Comparison of ENCODE assay signal across 8 cellular contexts in the genomic region with DNA sequence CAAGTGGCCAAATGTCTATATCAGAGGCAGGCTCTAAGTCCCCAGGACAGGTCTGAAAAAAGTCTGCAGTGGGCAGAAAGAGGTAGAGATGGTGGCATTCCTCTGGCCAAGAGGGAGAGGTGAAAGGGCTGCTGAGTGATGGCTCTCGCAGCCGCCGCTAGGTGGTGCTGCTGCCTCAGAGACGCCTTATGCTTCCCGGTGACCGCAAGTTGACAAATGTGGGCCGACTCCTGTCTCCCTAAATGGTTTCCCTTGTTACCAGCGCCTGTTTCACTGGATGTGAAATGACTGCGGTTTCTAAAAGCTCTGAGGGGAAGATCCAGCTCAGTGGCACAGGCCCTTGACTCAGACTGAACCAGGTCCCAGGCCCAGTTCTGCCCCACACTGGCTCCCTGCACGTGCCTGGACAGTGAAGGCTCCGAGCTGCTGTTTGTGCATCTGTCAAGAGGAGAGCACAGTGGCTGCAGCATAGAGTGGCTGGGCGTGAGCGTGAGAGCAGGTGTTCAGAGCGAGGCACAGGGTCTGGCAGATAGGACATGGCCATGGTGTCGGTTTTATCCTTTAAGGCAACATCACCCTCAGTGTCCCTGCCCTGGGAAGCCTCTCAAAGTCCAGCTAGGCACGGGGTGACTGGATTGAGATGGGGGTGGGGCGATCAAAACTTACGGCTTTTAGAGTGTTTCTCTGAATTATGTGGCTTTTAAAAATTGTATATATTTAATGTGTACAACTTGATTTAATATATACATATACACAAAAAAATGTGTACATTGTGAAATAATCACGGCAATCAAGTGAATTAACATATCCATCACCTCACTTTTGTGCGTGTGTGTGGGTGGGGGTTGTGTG. TPM values are rescaled to one million over a fixed set of nuclear protein-coding genes. Genes with fewer than 3 reads are reported as not detected.
A peak's percentile ranks its signal among the peaks of the same experiment; 100 is the strongest.
DNase-seq lines count a peak whose midpoint lies in the region; ATAC-seq and TF ChIP-seq lines count a peak whose summit lies in the region.

No MANE protein-coding gene starts in this region.

- H3K9me3 Mint-ChIP-seq in T-helper 2 cell treated with Interferon-gamma antibody and Interleukin-4, amounts not matched to agents 5 μg/mL and 100 μg/mL, for 36 hours: peaks cover 5% of the 10 kb centered on the region

- H3K4me1 Mint-ChIP-seq in T-helper 2 cell treated with Interferon-gamma antibody and Interleukin-4, amounts not matched to agents 5 μg/mL and 100 μg/mL, for 36 hours (ENCODE audit: low read depth): peaks cover 79% of the 10 kb centered on the region

- peak; percentile 76 to 96 (median 96) for TF ChIP-seq CTCF in HCT116 (IDR thresholded peaks at IDR 0.05 in 2 of 3, conservative IDR thresholded peaks at IDR 0.05 in 1 of 3; ENCODE audit: borderline replicate concordance in 1 of 3, insufficient read depth in 1 of 3, low read depth in 2 of 3, low read length in 2 of 3)

- peaks cover 0 to 3% of the 10 kb centered on the region in 2 experiments; a peak in 1 of 4 replicates for H3K4me1 ChIP-seq in HCT116 (ENCODE audit: control insufficient read depth in 1 of 2, insufficient read depth in 2 of 2, low read length in 2 of 2)

- 0 out of 2 replicates have a peak overlapping the region, but pooled peaks have one; percentile 20 for H3K4me2 ChIP-seq in HCT116 (ENCODE audit: low read length)

- no peaks in the 10 kb centered on the region for H3K79me2 ChIP-seq in HCT116 (ENCODE audit: insufficient read depth, low read length)

- H3K9me3 ChIP-seq in HCT116 (ENCODE audit: control insufficient read depth in 1 of 2, insufficient read depth in 1 of 2, low read depth in 1 of 2, low read length in 2 of 2): no peaks in the 10 kb centered on the region

- H3K27ac ChIP-seq in HCT116 (ENCODE audit: low read depth, low read length): no peak overlapping the region

- no peaks in the 10 kb centered on the region for H3K27me3 Mint-ChIP-seq in T-helper 2 cell treated with Interferon-gamma antibody and Interleukin-4, amounts not matched to agents 5 μg/mL and 100 μg/mL, for 36 hours (ENCODE audit: low read depth)

- H3K27ac Mint-ChIP-seq in T-helper 2 cell treated with Interferon-gamma antibody and Interleukin-4, amounts not matched to agents 5 μg/mL and 100 μg/mL, for 36 hours: peak overlapping the region; percentile 88

- DNase-seq in DMS53 (lab: John Stamatoyannopoulos, UW) (peak; percentile 82), HCT116 (ENCODE audit: low read depth, low spot score) (peak; percentile 32), NCI-H146 treated with DMSO at 0.1 percent for 48 hours (lab: John Stamatoyannopoulos, UW; ENCODE audit: unreplicated experiment) (peak; percentile 17), amniotic epithelial cell (ENCODE audit: low read depth) (peak; percentile 70), left ventricle myocardium superior (peak; percentile 89), sciatic nerve (ENCODE audit: low spot score) (peak; percentile 93)
- DNase-seq in T-helper 2 cell treated with Interferon-gamma antibody and Interleukin-4, amounts not matched to agents 5 μg/mL and 100 μg/mL, for 36 hours (ENCODE audit: low spot score): peak; percentile 84

- peaks cover 0 to 2% of the 10 kb centered on the region in 2 experiments; a peak in 2 of 4 replicates for H3K36me3 ChIP-seq in HCT116 (ENCODE audit: control insufficient read depth in 1 of 2, insufficient read depth in 2 of 2, low read length in 2 of 2)

- H4K20me1 ChIP-seq in HCT116 (ENCODE audit: insufficient read depth): no peaks in the 10 kb centered on the region

- intact Hi-C loops in HCT116 (cut with micrococcal nuclease): loop anchor here (2.0 to 10.0 kb wide), 4 partner anchors 408 to 751 kb away; a partner anchor contains a TSS
- intact Hi-C loops in left ventricle myocardium superior (cut with micrococcal nuclease): no loop called here
- intact Hi-C loops in sciatic nerve (cut with DNase I): no loop called here

- POLR2A ChIA-PET in HCT116 (lab: Charles Lee): interaction anchor here (2.9 kb wide), 1 partner anchor 292 kb away, joined by 11 read pairs; a partner anchor contains a TSS

- no peak for TF ChIP-seq POLR2A in HCT116 (IDR thresholded peaks at IDR 0.05; ENCODE audit: borderline replicate concordance, extremely low read depth, insufficient read depth, insufficient read length)

- RAD21 ChIA-PET in HCT116 (lab: Charles Lee; ENCODE audit: low non-redundant PET in 1 of 2, low total read pairs in 2 of 2, uncharacterized antibody in 2 of 2, unreplicated experiment in 2 of 2): interaction anchor here (0.5 to 1.0 kb wide), 3 partner anchors 41 to 292 kb away, joined by 3 to 5 read pairs (median 3); a partner anchor contains a TSS

- H3K4me3 ChIP-seq in HCT116 (replicated peaks in 1 of 2; ENCODE audit: low read depth in 1 of 2, low read length in 2 of 2): no peak overlapping the region

- peaks cover 41% of the 10 kb centered on the region for H3K36me3 Mint-ChIP-seq in T-helper 2 cell treated with Interferon-gamma antibody and Interleukin-4, amounts not matched to agents 5 μg/mL and 100 μg/mL, for 36 hours (ENCODE audit: low read depth)

- CTCF ChIA-PET in HCT116 (lab: Charles Lee): interaction anchor here (0.6 to 4.0 kb wide), 6 partner anchors 131 to 753 kb away, joined by 3 to 32 read pairs (median 4); a partner anchor contains a TSS

- H2AFZ ChIP-seq in HCT116 (ENCODE audit: low read depth, low read length, poor library complexity, severe bottlenecking): no peak overlapping the region

- H3K9ac ChIP-seq in HCT116 (ENCODE audit: low read length): no peak overlapping the region

- ATAC-seq in HCT116: peak; percentile 96
- ATAC-seq in left ventricle myocardium superior: peak; percentile 85
- peak; percentile 95 for ATAC-seq in sciatic nerve
- ATAC-seq in HG03457 (IDR thresholded peaks at IDR 0.05; ENCODE audit: unreplicated experiment): no peak

- peak overlapping the region; percentile 77 for H3K4me3 Mint-ChIP-seq in T-helper 2 cell treated with Interferon-gamma antibody and Interleukin-4, amounts not matched to agents 5 μg/mL and 100 μg/mL, for 36 hours

- TF ChIP-seq RAD21 in HCT116 (IDR thresholded peaks at IDR 0.05; ENCODE audit: low read depth): peak; percentile 92

- no TSS peak for BruUV-seq in HCT116 (replicated peaks; lab: Mats Ljungman, UMichigan)

- H3K9me2 ChIP-seq in HCT116 (ENCODE audit: insufficient read depth): no peaks in the 10 kb centered on the region

- H3K27me3 ChIP-seq in HCT116 (ENCODE audit: insufficient read depth, low read length): no peaks in the 10 kb centered on the region

TF ChIP-seq in HCT116, 20 proteins besides CTCF, POLR2A, EP300 and RAD21 (continues in another document):
- TF ChIP-seq FOSL1 (IDR thresholded peaks at IDR 0.05; ENCODE audit: low read depth): no peak
- TF ChIP-seq, protein P1, sequence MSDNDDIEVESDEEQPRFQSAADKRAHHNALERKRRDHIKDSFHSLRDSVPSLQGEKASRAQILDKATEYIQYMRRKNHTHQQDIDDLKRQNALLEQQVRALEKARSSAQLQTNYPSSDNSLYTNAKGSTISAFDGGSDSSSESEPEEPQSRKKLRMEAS (IDR thresholded peaks at IDR 0.05): no peak
- TF ChIP-seq TCF7L2 (IDR thresholded peaks at IDR 0.05; ENCODE audit: borderline replicate concordance, extremely low read depth, insufficient read depth, insufficient read length): no peak
- TF ChIP-seq ZFX (IDR thresholded peaks at IDR 0.05): no peak
- no peak for TF ChIP-seq EZH2phosphoT487 (IDR thresholded peaks at IDR 0.05; ENCODE audit: borderline replicate concordance)
- TF ChIP-seq, protein P2, sequence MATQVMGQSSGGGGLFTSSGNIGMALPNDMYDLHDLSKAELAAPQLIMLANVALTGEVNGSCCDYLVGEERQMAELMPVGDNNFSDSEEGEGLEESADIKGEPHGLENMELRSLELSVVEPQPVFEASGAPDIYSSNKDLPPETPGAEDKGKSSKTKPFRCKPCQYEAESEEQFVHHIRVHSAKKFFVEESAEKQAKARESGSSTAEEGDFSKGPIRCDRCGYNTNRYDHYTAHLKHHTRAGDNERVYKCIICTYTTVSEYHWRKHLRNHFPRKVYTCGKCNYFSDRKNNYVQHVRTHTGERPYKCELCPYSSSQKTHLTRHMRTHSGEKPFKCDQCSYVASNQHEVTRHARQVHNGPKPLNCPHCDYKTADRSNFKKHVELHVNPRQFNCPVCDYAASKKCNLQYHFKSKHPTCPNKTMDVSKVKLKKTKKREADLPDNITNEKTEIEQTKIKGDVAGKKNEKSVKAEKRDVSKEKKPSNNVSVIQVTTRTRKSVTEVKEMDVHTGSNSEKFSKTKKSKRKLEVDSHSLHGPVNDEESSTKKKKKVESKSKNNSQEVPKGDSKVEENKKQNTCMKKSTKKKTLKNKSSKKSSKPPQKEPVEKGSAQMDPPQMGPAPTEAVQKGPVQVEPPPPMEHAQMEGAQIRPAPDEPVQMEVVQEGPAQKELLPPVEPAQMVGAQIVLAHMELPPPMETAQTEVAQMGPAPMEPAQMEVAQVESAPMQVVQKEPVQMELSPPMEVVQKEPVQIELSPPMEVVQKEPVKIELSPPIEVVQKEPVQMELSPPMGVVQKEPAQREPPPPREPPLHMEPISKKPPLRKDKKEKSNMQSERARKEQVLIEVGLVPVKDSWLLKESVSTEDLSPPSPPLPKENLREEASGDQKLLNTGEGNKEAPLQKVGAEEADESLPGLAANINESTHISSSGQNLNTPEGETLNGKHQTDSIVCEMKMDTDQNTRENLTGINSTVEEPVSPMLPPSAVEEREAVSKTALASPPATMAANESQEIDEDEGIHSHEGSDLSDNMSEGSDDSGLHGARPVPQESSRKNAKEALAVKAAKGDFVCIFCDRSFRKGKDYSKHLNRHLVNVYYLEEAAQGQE (IDR thresholded peaks at IDR 0.05; ENCODE audit: low read depth): no peak
- TF ChIP-seq EGR1 (IDR thresholded peaks at IDR 0.05; ENCODE audit: low read depth): no peak
- TF ChIP-seq CEBPB (IDR thresholded peaks at IDR 0.05; ENCODE audit: low read depth): no peak
- TF ChIP-seq, protein P3, sequence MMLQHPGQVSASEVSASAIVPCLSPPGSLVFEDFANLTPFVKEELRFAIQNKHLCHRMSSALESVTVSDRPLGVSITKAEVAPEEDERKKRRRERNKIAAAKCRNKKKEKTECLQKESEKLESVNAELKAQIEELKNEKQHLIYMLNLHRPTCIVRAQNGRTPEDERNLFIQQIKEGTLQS (IDR thresholded peaks at IDR 0.05): no peak
- TF ChIP-seq POLR2AphosphoS5 (IDR thresholded peaks at IDR 0.05; ENCODE audit: low read depth, low read length): no peak
- TF ChIP-seq CBX3 (IDR thresholded peaks at IDR 0.05; ENCODE audit: low read depth): no peak
- no peak for TF ChIP-seq ZNF274 (IDR thresholded peaks at IDR 0.05; ENCODE audit: low read depth, low read length)
- no peak for TF ChIP-seq JUND (IDR thresholded peaks at IDR 0.05)
- no peak for TF ChIP-seq YY1 (IDR thresholded peaks at IDR 0.05; ENCODE audit: extremely low read depth, insufficient replicate concordance, low read depth, low read length)
- no peak for TF ChIP-seq SIN3A (IDR thresholded peaks at IDR 0.05; ENCODE audit: low read depth)
- TF ChIP-seq SRF (IDR thresholded peaks at IDR 0.05; ENCODE audit: low read depth): no peak

RNA-seq across cellular contexts. Expression of a gene that starts 19.9 kb away (rescaled TPM):
- total RNA-seq in HCT116 (2021; ENCODE audit: unreplicated experiment) (18.0 TPM), left ventricle myocardium superior (20.6 TPM), sciatic nerve (39.4 TPM)
- 9.5 and 10.5 TPM in 2 replicates for polyA plus RNA-seq in HCT116 (2012)

RNA-seq across cellular contexts. Expression of a gene that starts 22.0 kb away (rescaled TPM):
- 37.8 TPM for total RNA-seq in HCT116 (2021; ENCODE audit: unreplicated experiment)
- 38.8 and 39.6 TPM in 2 replicates for polyA plus RNA-seq in HCT116 (2012)
- total RNA-seq in left ventricle myocardium superior: 124 TPM
- 31.7 TPM for total RNA-seq in sciatic nerve

Comparison
In these comparisons a context has a peak if more than half of its experiments do, and no peak if none do; other contexts are left out.
1. DNase-seq: peak in every context shown above with its lines; median percentile 93 in sciatic nerve; 89 in left ventricle myocardium superior; 84 in T-helper 2 cell treated with Interferon-gamma antibody and Interleukin-4, amounts not matched to agents 5 μg/mL and 100 μg/mL, for 36 hours; 82 in DMS53; 70 in amniotic epithelial cell; 32 in HCT116; 17 in NCI-H146 treated with DMSO at 0.1 percent for 48 hours.